Comparison of ENCODE assay signal across 8 cellular contexts in genomic region chr9:35729700-35730485, GRCh38. TPM values are rescaled to one million over a fixed set of nuclear protein-coding genes. Genes with fewer than 3 reads are reported as not detected.
DNase-seq lines count a peak whose midpoint lies in the region; ATAC-seq, FAIRE-seq and TF ChIP-seq lines count a peak whose summit lies in the region.

No MANE protein-coding gene starts in this region.

- no peak for TF ChIP-seq POLR2A in NB4 (IDR thresholded peaks at IDR 0.05; ENCODE audit: extremely low read depth, insufficient read length)

- no peak for ATAC-seq in HG02840 (IDR thresholded peaks at IDR 0.05; ENCODE audit: low FRiP score, unreplicated experiment)

- H4K20me1 ChIP-seq in osteoblast (ENCODE audit: insufficient read depth, low read length) = peaks cover 35% of the 10 kb centered on the region

- H3K9me3 ChIP-seq in osteoblast (ENCODE audit: low read depth, low read length) = no peaks in the 10 kb centered on the region

- H3K4me3 ChIP-seq in NB4 (ENCODE audit: low read depth, low read length) (peak overlapping the region; percentile 90), osteoblast (ENCODE audit: insufficient read depth, low read length) (peak overlapping the region; percentile 90)

- intact Hi-C loops in activated T-helper 1 cell treated with anti-CD3 and anti-CD28 coated beads, Interleukin-12 subunit alpha, Interleukin-12 subunit beta, Interleukin-2, Interleukin-4 antibody, amounts not matched to agents 30 ng/mL and 10 ng/mL and 1 ng/mL, durations not matched to agents 14 hours and 24 hours and 36 hours (cut with micrococcal nuclease) = loop anchor here (2.0 kb wide), 3 partner anchors 33 to 111 kb away; partner anchors contain the start of genes CD72 and TPM2

- no peak overlapping the region for H3K27ac ChIP-seq in 22Rv1
- H3K27ac ChIP-seq in osteoblast (ENCODE audit: low read depth, low read length) = peak overlapping the region; percentile 87

- no peak for FAIRE-seq in frontal cortex (lab: Jason Lieb, UNC)

- peaks cover 23% of the 10 kb centered on the region for H3K36me3 ChIP-seq in osteoblast (ENCODE audit: insufficient read depth, low read length)

- peaks cover 86% of the 10 kb centered on the region for H3K79me2 ChIP-seq in osteoblast (ENCODE audit: insufficient read depth, low read length)

- H3K27ac Mint-ChIP-seq in activated T-helper 1 cell treated with anti-CD3 and anti-CD28 coated beads, Interleukin-12 subunit alpha, Interleukin-12 subunit beta, Interleukin-2, Interleukin-4 antibody, amounts not matched to agents 30 ng/mL and 10 ng/mL and 1 ng/mL, durations not matched to agents 14 hours and 24 hours and 36 hours = no peak overlapping the region

- peaks cover 14% of the 10 kb centered on the region for H3K4me1 Mint-ChIP-seq in activated T-helper 1 cell treated with anti-CD3 and anti-CD28 coated beads, Interleukin-12 subunit alpha, Interleukin-12 subunit beta, Interleukin-2, Interleukin-4 antibody, amounts not matched to agents 30 ng/mL and 10 ng/mL and 1 ng/mL, durations not matched to agents 14 hours and 24 hours and 36 hours (ENCODE audit: low read depth)

- DNase-seq in EL (peak; percentile 94), NB4 (ENCODE audit: low read depth) (peak; percentile 70), germinal center (ENCODE audit: low spot score) (peak; percentile 62), osteoblast (ENCODE audit: insufficient read length, low spot score, missing footprints) (peak; percentile 98), frontal cortex (ENCODE audit: low spot score in 2 of 2) (no peak)
- peak; percentile 20 for DNase-seq in activated T-helper 1 cell treated with anti-CD3 and anti-CD28 coated beads, Interleukin-12 subunit alpha, Interleukin-12 subunit beta, Interleukin-2, Interleukin-4 antibody, amounts not matched to agents 30 ng/mL and 10 ng/mL and 1 ng/mL, durations not matched to agents 14 hours and 24 hours and 36 hours (ENCODE audit: low spot score)

- no peaks in the 10 kb centered on the region for H3K9me3 Mint-ChIP-seq in activated T-helper 1 cell treated with anti-CD3 and anti-CD28 coated beads, Interleukin-12 subunit alpha, Interleukin-12 subunit beta, Interleukin-2, Interleukin-4 antibody, amounts not matched to agents 30 ng/mL and 10 ng/mL and 1 ng/mL, durations not matched to agents 14 hours and 24 hours and 36 hours

- H3K36me3 Mint-ChIP-seq in activated T-helper 1 cell treated with anti-CD3 and anti-CD28 coated beads, Interleukin-12 subunit alpha, Interleukin-12 subunit beta, Interleukin-2, Interleukin-4 antibody, amounts not matched to agents 30 ng/mL and 10 ng/mL and 1 ng/mL, durations not matched to agents 14 hours and 24 hours and 36 hours (ENCODE audit: low read depth) = peaks cover 25% of the 10 kb centered on the region

- no peaks in the 10 kb centered on the region for H3K27me3 ChIP-seq in osteoblast (ENCODE audit: insufficient read depth, low read length)

- peak overlapping the region; percentile 92 for H3K4me2 ChIP-seq in osteoblast (ENCODE audit: insufficient read depth, low read length)

- H3K4me3 Mint-ChIP-seq in activated T-helper 1 cell treated with anti-CD3 and anti-CD28 coated beads, Interleukin-12 subunit alpha, Interleukin-12 subunit beta, Interleukin-2, Interleukin-4 antibody, amounts not matched to agents 30 ng/mL and 10 ng/mL and 1 ng/mL, durations not matched to agents 14 hours and 24 hours and 36 hours = no peak overlapping the region

- TF ChIP-seq CTCF in 22Rv1 (IDR thresholded peaks at IDR 0.05) (peak; percentile 68), NB4 (IDR thresholded peaks at IDR 0.05; ENCODE audit: low read depth, low read length) (peak; percentile 35), osteoblast (IDR thresholded peaks at IDR 0.05; ENCODE audit: extremely low read depth, low read depth, low read length) (peak; percentile 81)

- no peaks in the 10 kb centered on the region for H3K27me3 Mint-ChIP-seq in activated T-helper 1 cell treated with anti-CD3 and anti-CD28 coated beads, Interleukin-12 subunit alpha, Interleukin-12 subunit beta, Interleukin-2, Interleukin-4 antibody, amounts not matched to agents 30 ng/mL and 10 ng/mL and 1 ng/mL, durations not matched to agents 14 hours and 24 hours and 36 hours (ENCODE audit: insufficient read depth)

- peaks cover 70% of the 10 kb centered on the region for H3K4me1 ChIP-seq in osteoblast (ENCODE audit: insufficient read depth, low read length)

- no peak overlapping the region for H2AFZ ChIP-seq in osteoblast (ENCODE audit: low read length)

RNA-seq across cellular contexts. Expression of gene TLN1, which starts 2.1 kb away (rescaled TPM):
- total RNA-seq in activated T-helper 1 cell treated with anti-CD3 and anti-CD28 coated beads, Interleukin-12 subunit alpha, Interleukin-12 subunit beta, Interleukin-2, Interleukin-4 antibody, amounts not matched to agents 30 ng/mL and 10 ng/mL and 1 ng/mL, durations not matched to agents 14 hours and 24 hours and 36 hours = 229 and 230 TPM in 2 replicates
- total RNA-seq in osteoblast (306 and 376 TPM in 2 replicates), frontal cortex (16.3 TPM)

RNA-seq across cellular contexts. Expression of gene CREB3, which starts 2.6 kb away (rescaled TPM):
- 32.1 and 32.6 TPM in 2 replicates for total RNA-seq in activated T-helper 1 cell treated with anti-CD3 and anti-CD28 coated beads, Interleukin-12 subunit alpha, Interleukin-12 subunit beta, Interleukin-2, Interleukin-4 antibody, amounts not matched to agents 30 ng/mL and 10 ng/mL and 1 ng/mL, durations not matched to agents 14 hours and 24 hours and 36 hours
- total RNA-seq in osteoblast (56.6 and 64.8 TPM in 2 replicates), frontal cortex (30.6 TPM)

RNA-seq across cellular contexts. Expression of gene GBA2, which starts 19.1 kb away (rescaled TPM):
- 54.7 and 58.4 TPM in 2 replicates for total RNA-seq in activated T-helper 1 cell treated with anti-CD3 and anti-CD28 coated beads, Interleukin-12 subunit alpha, Interleukin-12 subunit beta, Interleukin-2, Interleukin-4 antibody, amounts not matched to agents 30 ng/mL and 10 ng/mL and 1 ng/mL, durations not matched to agents 14 hours and 24 hours and 36 hours
- total RNA-seq in osteoblast (29.5 and 31.1 TPM in 2 replicates), frontal cortex (48.9 TPM)

RNA-seq across cellular contexts. Expression of gene RGP1, which starts 19.2 kb away (rescaled TPM):
- total RNA-seq in activated T-helper 1 cell treated with anti-CD3 and anti-CD28 coated beads, Interleukin-12 subunit alpha, Interleukin-12 subunit beta, Interleukin-2, Interleukin-4 antibody, amounts not matched to agents 30 ng/mL and 10 ng/mL and 1 ng/mL, durations not matched to agents 14 hours and 24 hours and 36 hours = 18.4 and 18.9 TPM in 2 replicates
- total RNA-seq in osteoblast = 16.5 and 18.5 TPM in 2 replicates
- total RNA-seq in frontal cortex = 10.2 TPM

RNA-seq across cellular contexts. Expression of gene MSMP, which starts 24.2 kb away (rescaled TPM):
- total RNA-seq in activated T-helper 1 cell treated with anti-CD3 and anti-CD28 coated beads, Interleukin-12 subunit alpha, Interleukin-12 subunit beta, Interleukin-2, Interleukin-4 antibody, amounts not matched to agents 30 ng/mL and 10 ng/mL and 1 ng/mL, durations not matched to agents 14 hours and 24 hours and 36 hours = not detected in 2 replicates
- not detected in 2 replicates for total RNA-seq in osteoblast
- total RNA-seq in frontal cortex = 0.41 TPM

Comparison
In these comparisons a context has a peak if more than half of its experiments do, and no peak if none do; other contexts are left out.
1. DNase-seq: peak in EL (single experiment), NB4 (single experiment), activated T-helper 1 cell treated with anti-CD3 and anti-CD28 coated beads, Interleukin-12 subunit alpha, Interleukin-12 subunit beta, Interleukin-2, Interleukin-4 antibody, amounts not matched to agents 30 ng/mL and 10 ng/mL and 1 ng/mL, durations not matched to agents 14 hours and 24 hours and 36 hours (single experiment), germinal center (single experiment) and osteoblast (single experiment); none in frontal cortex (0 of 2).
2. RNA of gene TLN1, which starts 2.1 kb away (total RNA-seq): 306 to 376 TPM in osteoblast and 229 to 230 TPM in activated T-helper 1 cell treated with anti-CD3 and anti-CD28 coated beads, Interleukin-12 subunit alpha, Interleukin-12 subunit beta, Interleukin-2, Interleukin-4 antibody, amounts not matched to agents 30 ng/mL and 10 ng/mL and 1 ng/mL, durations not matched to agents 14 hours and 24 hours and 36 hours; 16.3 TPM in frontal cortex (single experiment); every median in the first group is over 10 times any median in the second.
3. Peak in every context shown above with its lines, with median percentiles within 50 percentile points of each other: CTCF ChIP-seq.